12 cellular contexts compared by ENCODE assay signal in genomic region chr17:4599505-4600281, GRCh38. TPM values are rescaled to one million over a fixed set of nuclear protein-coding genes. Genes with fewer than 3 reads are reported as not detected.
DNase-seq lines count a peak whose midpoint lies in the region; ATAC-seq and TF ChIP-seq lines count a peak whose summit lies in the region.
"Had no signal": no experiment of that assay in that cellular context is flagged by ENCODE, and none has a peak within 500 bp of the region (broad histone marks: within the 10 kb centered on the region; RNA-seq: fewer than 3 reads in every experiment).

No MANE protein-coding gene starts in this region.

- H3K27me3 Mint-ChIP-seq in glutamatergic neuron (ENCODE audit: unreplicated experiment), result peaks cover 12% of the 10 kb centered on the region

- H4K20me1 ChIP-seq in osteoblast (ENCODE audit: insufficient read depth, low read length), result no peaks in the 10 kb centered on the region

- H3K4me3 ChIP-seq in HEK293 (ENCODE audit: low read depth, low read length) (no peak overlapping the region), osteoblast (ENCODE audit: insufficient read depth, low read length) (no peak overlapping the region)

- TF ChIP-seq CTCF in HEK293 (tag by site-specific recombination; IDR thresholded peaks at IDR 0.05), result no peak
- TF ChIP-seq CTCF in glutamatergic neuron (IDR thresholded peaks at IDR 0.05; ENCODE audit: partially characterized antibody, unreplicated experiment), result no peak
- no peak for TF ChIP-seq CTCF in osteoblast (IDR thresholded peaks at IDR 0.05; ENCODE audit: extremely low read depth, low read depth, low read length)

- peak overlapping the region; percentile 98 for H3K27ac Mint-ChIP-seq in glutamatergic neuron (ENCODE audit: unreplicated experiment)

- no peaks in the 10 kb centered on the region for H3K36me3 Mint-ChIP-seq in glutamatergic neuron (ENCODE audit: unreplicated experiment)

- no peak overlapping the region for H2AFZ ChIP-seq in osteoblast (ENCODE audit: low read length)

- POLR2A ChIA-PET in HEK293 (lab: Yijun Ruan, JAX), result interaction anchor here (0.5 to 2.9 kb wide), 2 partner anchors 15 to 123 kb away, joined by 3 to 12 read pairs; partner anchors contain the start of gene SMTNL2

- H3K27ac ChIP-seq in HEK293 (ENCODE audit: extremely low read depth, low read depth, low read length) (peak overlapping the region; percentile 57), osteoblast (ENCODE audit: low read depth, low read length) (no peak overlapping the region)

- no peaks in the 10 kb centered on the region for H3K9me3 ChIP-seq in HEK293 (ENCODE audit: control insufficient read depth, insufficient read depth, low read depth, low read length)
- H3K9me3 ChIP-seq in osteoblast (ENCODE audit: low read depth, low read length), result no peaks in the 10 kb centered on the region

- peak overlapping the region; percentile 76 for H3K4me3 Mint-ChIP-seq in glutamatergic neuron (ENCODE audit: unreplicated experiment)
- H3K4me3 Mint-ChIP-seq: central memory CD8-positive, alpha-beta T cell had no signal

- peaks cover 12% of the 10 kb centered on the region for H3K27me3 ChIP-seq in osteoblast (ENCODE audit: insufficient read depth, low read length)

- H3K4me2 ChIP-seq in osteoblast (ENCODE audit: insufficient read depth, low read length), result no peak overlapping the region

- no peak for ATAC-seq in GM18498 (IDR thresholded peaks at IDR 0.05; ENCODE audit: unreplicated experiment)
- ATAC-seq: activated CD4-positive, CD25-positive, alpha-beta regulatory T cell treated with anti-CD3 and anti-CD28 coated beads, Interleukin-2, amount 50 U/mL, for 24 hours had no signal

- no peaks in the 10 kb centered on the region for H3K36me3 ChIP-seq in HEK293 (ENCODE audit: control insufficient read depth in 2 of 2, insufficient read depth in 1 of 2, low read length in 2 of 2)
- H3K36me3 ChIP-seq in osteoblast (ENCODE audit: insufficient read depth, low read length), result no peaks in the 10 kb centered on the region

- peaks cover 4% of the 10 kb centered on the region for H3K9me3 Mint-ChIP-seq in glutamatergic neuron (ENCODE audit: unreplicated experiment)
- H3K9me3 Mint-ChIP-seq: central memory CD8-positive, alpha-beta T cell had no signal

- CTCF ChIA-PET in HEK293 (lab: Yijun Ruan, JAX), result interaction anchor here (0.6 to 4.2 kb wide), 10 partner anchors 8 to 417 kb away, joined by 3 to 22 read pairs (median 3); no protein-coding TSS in a partner anchor

- H3K4me1 ChIP-seq in HEK293 (ENCODE audit: control insufficient read depth, insufficient read depth, low read length) (peaks cover 24% of the 10 kb centered on the region), osteoblast (ENCODE audit: insufficient read depth, low read length) (no peaks in the 10 kb centered on the region)

- DNase-seq in SHP77 (lab: John Stamatoyannopoulos, UW), result peak; percentile 39 to 73
- DNase-seq in glutamatergic neuron, result peak; percentile 75
- peak; percentile 60 for DNase-seq in osteoblast (ENCODE audit: insufficient read length, low spot score, missing footprints)
- no peak for DNase-seq in SKM-1 treated with dmso at 0.1 percent for 144 hours (lab: John Stamatoyannopoulos, UW; ENCODE audit: unreplicated experiment)
- no peak for DNase-seq in effector CD8-positive, alpha-beta T cell (lab: John Stamatoyannopoulos, UW)
- no peak for DNase-seq in NCI-H2196 treated with DMSO at 0.1 percent for 48 hours (lab: John Stamatoyannopoulos, UW; ENCODE audit: unreplicated experiment)
- DNase-seq: Calu3, NCI-H526 treated with DMSO at 0.1 percent for 48 hours had no signal

- H3K4me1 Mint-ChIP-seq in glutamatergic neuron (ENCODE audit: low read depth, unreplicated experiment), result peaks cover 34% of the 10 kb centered on the region
- H3K4me1 Mint-ChIP-seq: central memory CD8-positive, alpha-beta T cell had no signal

- H3K79me2 ChIP-seq in osteoblast (ENCODE audit: insufficient read depth, low read length), result no peaks in the 10 kb centered on the region

TF ChIP-seq in HEK293, 187 proteins besides CTCF, POLR2A, EP300 and RAD21 (continues in another document):
- TF ChIP-seq HOXC10 (CRISPR knock-in tag; IDR thresholded peaks at IDR 0.05), result no peak
- no peak for TF ChIP-seq ZBTB8A (tag by site-specific recombination; IDR thresholded peaks at IDR 0.05)
- peak; percentile 44 for TF ChIP-seq GLIS2 (tag by site-specific recombination; IDR thresholded peaks at IDR 0.05)
- peak; percentile 71 for TF ChIP-seq KLF1 (tag by site-specific recombination; IDR thresholded peaks at IDR 0.05)
- TF ChIP-seq ZNF366 (tag by site-specific recombination; conservative IDR thresholded peaks at IDR 0.05), result peak; percentile 40
- 0 out of 2 replicates have a peak, but pooled peaks have one; percentile 13 for TF ChIP-seq ZNF561 (tag by site-specific recombination; IDR thresholded peaks at IDR 0.05; ENCODE audit: borderline replicate concordance)
- TF ChIP-seq ZFP69B (tag by site-specific recombination; IDR thresholded peaks at IDR 0.05), result peak; percentile 85
- TF ChIP-seq KLF9 (tag by site-specific recombination; IDR thresholded peaks at IDR 0.05; ENCODE audit: low read depth), result peak; percentile 45
- 0 out of 2 replicates have a peak, but pooled peaks have one; percentile 6 for TF ChIP-seq ZBTB48 (tag by site-specific recombination; IDR thresholded peaks at IDR 0.05)
- TF ChIP-seq ZNF157 (tag by site-specific recombination; IDR thresholded peaks at IDR 0.05), result no peak
- TF ChIP-seq PATZ1 (tag by site-specific recombination; IDR thresholded peaks at IDR 0.05), result peak; percentile 94
- peak; percentile 80 for TF ChIP-seq ZIC2 (tag by site-specific recombination; IDR thresholded peaks at IDR 0.05)
- no peak for TF ChIP-seq ZNF391 (tag by site-specific recombination; IDR thresholded peaks at IDR 0.05; ENCODE audit: borderline replicate concordance, low read depth)
- TF ChIP-seq KLF8 (tag by site-specific recombination; IDR thresholded peaks at IDR 0.05), result peak; percentile 62
- peak; percentile 67 for TF ChIP-seq ZNF398 (tag by site-specific recombination; IDR thresholded peaks at IDR 0.05)
- no peak for TF ChIP-seq ZNF544 (tag by site-specific recombination; IDR thresholded peaks at IDR 0.05)
- TF ChIP-seq ZNF837 (tag by site-specific recombination; IDR thresholded peaks at IDR 0.05), result no peak

RNA-seq across cellular contexts. Expression of gene SMTNL2, which starts 15.4 kb away (rescaled TPM):
- total RNA-seq in glutamatergic neuron (ENCODE audit: unreplicated experiment), result 22.0 TPM
- total RNA-seq in osteoblast, result not detected in 2 replicates
- total RNA-seq: Calu3 had no signal

RNA-seq across cellular contexts. Expression of gene GGT6, which starts 39.3 kb away (rescaled TPM):
- not detected for total RNA-seq in glutamatergic neuron (ENCODE audit: unreplicated experiment)
- not detected in 2 replicates for total RNA-seq in osteoblast

RNA-seq across cellular contexts. Expression of gene ALOX15, which starts 41.8 kb away (rescaled TPM):
- total RNA-seq in glutamatergic neuron (ENCODE audit: unreplicated experiment) (not detected), osteoblast (not detected in 2 replicates)

RNA-seq across cellular contexts. Expression of gene MYBBP1A, which starts 44.5 kb away (rescaled TPM):
- total RNA-seq in glutamatergic neuron (ENCODE audit: unreplicated experiment) (44.8 TPM), osteoblast (47.1 and 49.2 TPM in 2 replicates)

Comparison
In these comparisons a context has a peak if more than half of its experiments do, and no peak if none do; other contexts are left out.
1. DNase-seq: peak in SHP77 (2 of 2), glutamatergic neuron (single experiment) and osteoblast (single experiment); none in SKM-1 treated with dmso at 0.1 percent for 144 hours (single experiment), effector CD8-positive, alpha-beta T cell (single experiment) and NCI-H2196 treated with DMSO at 0.1 percent for 48 hours (single experiment).
2. RNA of gene SMTNL2, which starts 15.4 kb away (total RNA-seq): 22.0 TPM in glutamatergic neuron (single experiment); not detected in osteoblast; every median in the first group is over 10 times any median in the second.